In genomic region chr10:13271552-13272163, GRCh38 we compare ENCODE assay signal across 8 cellular contexts. TPM values are rescaled to one million over a fixed set of nuclear protein-coding genes. Genes with fewer than 3 reads are reported as not detected.
A peak's percentile ranks its signal among the peaks of the same experiment; 100 is the strongest.
DNase-seq lines count a peak whose midpoint lies in the region; ATAC-seq and TF ChIP-seq lines count a peak whose summit lies in the region.

No MANE protein-coding gene starts in this region.

- H3K4me1 ChIP-seq in SJCRH30 (0 out of 2 replicates have a peak, but pooled peaks cover 5% of the 10 kb centered on the region), adipocyte (ENCODE audit: control insufficient read depth, insufficient read depth, low read length) (peaks cover 16% of the 10 kb centered on the region)

- DNase-seq in GM06990 (ENCODE audit: extremely low read depth, insufficient read length) (peak; percentile 39), SJCRH30 (peak; percentile 71 to 75), adipocyte (ENCODE audit: low read depth) (no peak), iPS-NIHi7 (ENCODE audit: extremely low spot score) (peak; percentile 89), DMS79 treated with DMSO at 0.1 percent for 48 hours (lab: John Stamatoyannopoulos, UW) (no peak), NOMO-1 treated with DMSO at 0.1 percent for 48 hours (lab: John Stamatoyannopoulos, UW; ENCODE audit: unreplicated experiment) (no peak)
- peak; percentile 32 for DNase-seq in stimulated activated CD4-positive, alpha-beta T cell treated with anti-CD3 and anti-CD28 coated beads, Interleukin-4, amount 100 ng/mL, for 24 hours

- H3K4me3 ChIP-seq in GM06990 (replicated peaks; ENCODE audit: low read depth, low read length) (peak overlapping the region; percentile 44), SJCRH30 (peak overlapping the region; percentile 39), adipocyte (ENCODE audit: low read length) (peak overlapping the region; percentile 1)

- no peaks in the 10 kb centered on the region for H3K9me3 ChIP-seq in SJCRH30 (replicated peaks)
- H3K9me3 ChIP-seq in adipocyte (ENCODE audit: control insufficient read depth, low read length) = no peaks in the 10 kb centered on the region

- no peaks in the 10 kb centered on the region for H3K36me3 ChIP-seq in GM06990 (ENCODE audit: control insufficient read depth, insufficient read depth, low read length)
- no peaks in the 10 kb centered on the region for H3K36me3 ChIP-seq in SJCRH30
- H3K36me3 ChIP-seq in adipocyte (ENCODE audit: control insufficient read depth, insufficient read depth, low read length, severe bottlenecking) = no peaks in the 10 kb centered on the region

- ATAC-seq in HG02870 (IDR thresholded peaks at IDR 0.05; ENCODE audit: unreplicated experiment) = peak; percentile 75

- no peak overlapping the region for H3K9ac ChIP-seq in adipocyte (ENCODE audit: low read length)

- H3K27me3 ChIP-seq in GM06990 (replicated peaks; ENCODE audit: control insufficient read depth, insufficient read depth, low read length) (no peaks in the 10 kb centered on the region), SJCRH30 (no peaks in the 10 kb centered on the region), adipocyte (replicated peaks; ENCODE audit: control insufficient read depth, insufficient read depth, low read length) (no peaks in the 10 kb centered on the region)

- H3K27ac ChIP-seq in SJCRH30 = no peak overlapping the region

- peak; percentile 91 for TF ChIP-seq CTCF in GM06990 (IDR thresholded peaks at IDR 0.05; ENCODE audit: insufficient read depth, low read length, poor library complexity, severe bottlenecking)

RNA-seq across cellular contexts. Expression of gene PHYH, which starts 28.2 kb away (rescaled TPM):
- total RNA-seq in SJCRH30 (2014; rRNA removed; shearing (Covaris generic)) = 12.8 and 14.1 TPM in 2 replicates

RNA-seq across cellular contexts. Expression of gene UCMA, which starts 37.5 kb away (rescaled TPM):
- not detected in 2 replicates for total RNA-seq in SJCRH30 (2014; rRNA removed; shearing (Covaris generic))

Comparison
In these comparisons a context has a peak if more than half of its experiments do, and no peak if none do; other contexts are left out.
1. DNase-seq: peak in GM06990 (single experiment), SJCRH30 (2 of 2), iPS-NIHi7 (single experiment) and stimulated activated CD4-positive, alpha-beta T cell treated with anti-CD3 and anti-CD28 coated beads, Interleukin-4, amount 100 ng/mL, for 24 hours (single experiment); none in adipocyte (single experiment), DMS79 treated with DMSO at 0.1 percent for 48 hours (single experiment) and NOMO-1 treated with DMSO at 0.1 percent for 48 hours (single experiment).
2. Peak in every context shown above with its lines, with median percentiles within 50 percentile points of each other: H3K4me3 ChIP-seq.